Comparison of ENCODE assay signal across 8 cellular contexts in the genomic region with DNA sequence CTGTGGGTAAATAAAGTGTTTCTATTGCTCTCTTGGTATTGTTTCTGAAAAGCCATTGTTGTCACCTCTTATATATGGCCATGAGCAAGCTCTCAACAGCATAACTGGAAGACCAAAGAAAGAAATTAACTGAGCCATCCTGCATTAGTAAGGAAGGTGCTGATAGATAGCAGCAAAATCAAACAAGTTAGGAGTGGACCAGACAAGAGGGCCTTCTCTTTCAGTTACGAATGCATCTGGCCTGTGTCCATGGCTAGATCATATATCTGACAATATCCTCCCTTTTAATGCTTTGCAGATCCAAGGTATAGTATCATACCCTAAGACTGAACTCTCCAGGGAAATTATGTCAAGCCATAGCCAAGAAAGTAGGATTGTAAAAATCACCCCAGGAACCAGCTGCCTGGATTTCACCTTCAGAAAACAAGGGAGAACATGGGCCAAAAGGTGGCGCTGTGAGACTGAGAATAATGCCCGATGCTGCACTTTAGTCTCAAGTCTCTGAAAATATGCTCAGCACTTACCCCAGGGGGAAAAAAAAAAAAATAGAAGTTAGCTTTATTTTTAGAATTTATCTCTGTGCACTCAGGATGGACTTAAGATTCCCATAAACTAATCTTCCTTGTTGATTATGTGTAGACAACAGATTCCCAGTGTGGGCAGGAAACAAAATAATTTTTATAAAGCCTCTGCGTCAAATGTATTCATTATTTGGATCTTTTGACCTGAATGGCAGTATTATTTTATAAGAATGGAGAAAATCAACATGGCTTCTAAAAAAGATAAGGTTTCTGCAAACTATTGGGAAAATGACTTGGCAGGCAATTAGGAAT.
DNase-seq lines count a peak whose midpoint lies in the region; ATAC-seq and TF ChIP-seq lines count a peak whose summit lies in the region.

No MANE protein-coding gene starts in this region.

- no peak for TF ChIP-seq POLR2A in testis (IDR thresholded peaks at IDR 0.05)

- 33 to 35% methylated on average over 4 of the region's 4 CpGs for WGBS in testis, 2 donors

- H3K9me3 Mint-ChIP-seq in activated T-helper 17 cell treated with anti-CD3 and anti-CD28 coated beads, Interleukin-2, amount 50 U/mL, for 72 hours: no peaks in the 10 kb centered on the region

- H3K27me3 ChIP-seq in testis: no peaks in the 10 kb centered on the region

- CTCF ChIA-PET in RWPE1 (lab: Yijun Ruan, JAX): interaction anchor here (0.5 to 2.4 kb wide), 32 partner anchors 9 to 963 kb away, joined by 3 to 28 read pairs (median 3); no protein-coding TSS in a partner anchor

- DNase-seq in AG20443 (ENCODE audit: low spot score) (peak; percentile 84), Kasumi-1 (lab: John Stamatoyannopoulos, UW) (peak; percentile 81 to 88), RWPE1 (ENCODE audit: low spot score) (peak; percentile 85), foreskin fibroblast (peak; percentile 76 to 92), omental fat pad (ENCODE audit: low spot score) (peak; percentile 95), testis (peak; percentile 94)

- intact Hi-C loops in testis (cut with DNase I; ENCODE audit: low total_unique reads): no loop called here

- H3K9me3 ChIP-seq in testis: no peaks in the 10 kb centered on the region

- H3K4me1 Mint-ChIP-seq in activated T-helper 17 cell treated with anti-CD3 and anti-CD28 coated beads, Interleukin-2, amount 50 U/mL, for 72 hours: no peaks in the 10 kb centered on the region

- no peak overlapping the region for H3K27ac Mint-ChIP-seq in activated T-helper 17 cell treated with anti-CD3 and anti-CD28 coated beads, Interleukin-2, amount 50 U/mL, for 72 hours

- no peaks in the 10 kb centered on the region for H3K36me3 Mint-ChIP-seq in activated T-helper 17 cell treated with anti-CD3 and anti-CD28 coated beads, Interleukin-2, amount 50 U/mL, for 72 hours (ENCODE audit: low read depth)

- no peaks in the 10 kb centered on the region for H3K27me3 Mint-ChIP-seq in activated T-helper 17 cell treated with anti-CD3 and anti-CD28 coated beads, Interleukin-2, amount 50 U/mL, for 72 hours

- no peaks in the 10 kb centered on the region for H3K36me3 ChIP-seq in testis (ENCODE audit: low read depth, missing control alignments)

- H3K4me3 Mint-ChIP-seq in activated T-helper 17 cell treated with anti-CD3 and anti-CD28 coated beads, Interleukin-2, amount 50 U/mL, for 72 hours: no peak overlapping the region

- no peak overlapping the region for H3K4me3 ChIP-seq in foreskin fibroblast (ENCODE audit: low read depth in 1 of 2, low read length in 2 of 2)
- H3K4me3 ChIP-seq in testis: no peak overlapping the region

- POLR2A ChIA-PET in RWPE1 (lab: Yijun Ruan, JAX; ENCODE audit: low non-redundant PET): no interaction called here

- peak; percentile 76 for TF ChIP-seq CTCF in RWPE1 (conservative IDR thresholded peaks at IDR 0.05; ENCODE audit: low read depth)
- TF ChIP-seq CTCF in foreskin fibroblast (IDR thresholded peaks at IDR 0.05; ENCODE audit: low read depth, low read length): peak; percentile 75
- TF ChIP-seq CTCF in omental fat pad (IDR thresholded peaks at IDR 0.05): peak in 1 of 3 donors; percentile 89
- TF ChIP-seq CTCF in testis (IDR thresholded peaks at IDR 0.05): peak; percentile 77 to 82 (median 80)

- ATAC-seq in GM19351 (IDR thresholded peaks at IDR 0.05; ENCODE audit: unreplicated experiment) (peak; percentile 91), omental fat pad (ENCODE audit: low FRiP score) (no peak)
- ATAC-seq in activated T-helper 17 cell treated with anti-CD3 and anti-CD28 coated beads, Interleukin-2, amount 50 U/mL, for 72 hours (replicated peaks): peak; percentile 76

- H3K4me1 ChIP-seq in testis: no peaks in the 10 kb centered on the region

- H3K27ac ChIP-seq in RWPE1 (peak overlapping the region; percentile 56; the same call in 1 of the 2 replicates), testis (no peak overlapping the region)
